In the genomic region with DNA sequence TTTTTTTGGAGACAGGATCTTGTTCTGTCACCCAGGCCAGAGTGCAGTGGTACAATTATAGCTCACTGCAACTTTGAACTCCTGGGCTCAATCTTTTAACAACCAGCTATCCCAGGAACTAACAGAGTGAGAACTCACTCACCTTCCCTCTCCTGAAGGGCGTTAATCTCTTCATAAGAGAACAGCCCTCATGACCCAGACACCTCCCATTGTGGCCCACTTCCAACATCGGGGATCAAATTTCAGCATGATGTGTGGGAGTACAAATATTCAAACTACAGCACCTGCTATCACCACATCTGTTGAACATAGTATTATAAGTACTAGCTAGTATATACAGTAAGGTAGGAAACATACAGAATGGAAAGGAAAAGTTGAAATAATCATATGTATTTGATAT, we compare ENCODE assay signal across 15 cellular contexts.
A peak's percentile ranks its signal among the peaks of the same experiment; 100 is the strongest.
DNase-seq lines count a peak whose midpoint lies in the region; ATAC-seq and TF ChIP-seq lines count a peak whose summit lies in the region.
"Had no signal": no experiment of that assay in that cellular context is flagged by ENCODE, and none has a peak within 500 bp of the region (broad histone marks: within the 10 kb centered on the region; RNA-seq: fewer than 3 reads in every experiment).

No MANE protein-coding gene starts in this region.

- H3K9me3 ChIP-seq in cardiac muscle cell (ENCODE audit: low read depth), result no peaks in the 10 kb centered on the region

- H3K36me3 ChIP-seq in cardiac muscle cell, result no peaks in the 10 kb centered on the region
- H3K36me3 ChIP-seq: neural progenitor cell had no signal

- H3K36me3 Mint-ChIP-seq in type B pancreatic cell, result peaks cover 8% of the 10 kb centered on the region

- H3K4me3 Mint-ChIP-seq in type B pancreatic cell, result peak overlapping the region; percentile 75
- H3K4me3 Mint-ChIP-seq: neural progenitor cell had no signal

- no peak overlapping the region for H3K4me3 ChIP-seq in cardiac muscle cell
- H3K4me3 ChIP-seq: neural progenitor cell, SK-N-MC had no signal

- peak overlapping the region; percentile 45 for H3K27ac ChIP-seq in cardiac muscle cell
- H3K27ac ChIP-seq: neural progenitor cell, SK-N-MC had no signal

- no peaks in the 10 kb centered on the region for H3K27me3 Mint-ChIP-seq in type B pancreatic cell

- DNase-seq in NCI-H82 (lab: John Stamatoyannopoulos, UW) (peak; percentile 16), NCI-H82 treated with DMSO at 0.1 percent for 48 hours (lab: John Stamatoyannopoulos, UW; ENCODE audit: unreplicated experiment) (no peak), NCI-H524 treated with DMSO at 0.1 percent for 48 hours (lab: John Stamatoyannopoulos, UW) (peak; percentile 79), cardiac muscle cell (ENCODE audit: low read depth in 1 of 2, low spot score in 1 of 2) (no peak), type B pancreatic cell (ENCODE audit: extremely low spot score, unreplicated experiment) (no peak), mesenteric fat pad (ENCODE audit: low spot score) (no peak)
- DNase-seq: activated T-cell treated with anti-CD3 and anti-CD28 coated beads, Interleukin-2, amount 50 U/mL, for 48 hours; anterior cingulate cortex; effector CD4-positive, alpha-beta T cell; left colon; NK-92 treated with Interleukin-12 subunit alpha and Interleukin-12 subunit beta, amount 100 ng/mL, for 24 hours had no signal

- ATAC-seq in HG03280 (IDR thresholded peaks at IDR 0.05; ENCODE audit: unreplicated experiment), result no peak
- ATAC-seq in GM21528 (IDR thresholded peaks at IDR 0.05; ENCODE audit: low FRiP score, unreplicated experiment), result no peak
- ATAC-seq: left colon had no signal

- no peaks in the 10 kb centered on the region for H3K4me1 ChIP-seq in cardiac muscle cell (ENCODE audit: low read depth)

- H3K4me1 Mint-ChIP-seq in type B pancreatic cell (ENCODE audit: unreplicated experiment), result peaks cover 11% of the 10 kb centered on the region

- TF ChIP-seq CTCF in cardiac muscle cell (IDR thresholded peaks at IDR 0.05; ENCODE audit: low read depth, low read length), result no peak
- no peak for TF ChIP-seq CTCF in type B pancreatic cell (conservative IDR thresholded peaks at IDR 0.05)

- peak overlapping the region; percentile 97 for H3K27ac Mint-ChIP-seq in type B pancreatic cell
- H3K27ac Mint-ChIP-seq: neural progenitor cell had no signal

- H3K27me3 ChIP-seq in cardiac muscle cell, result no peaks in the 10 kb centered on the region
- H3K27me3 ChIP-seq: neural progenitor cell had no signal

- H3K9me3 Mint-ChIP-seq in type B pancreatic cell, result no peaks in the 10 kb centered on the region

Comparison
In these comparisons a context has a peak if more than half of its experiments do, and no peak if none do; other contexts are left out.
1. DNase-seq: peak in NCI-H82 (single experiment) and NCI-H524 treated with DMSO at 0.1 percent for 48 hours (single experiment); none in NCI-H82 treated with DMSO at 0.1 percent for 48 hours (single experiment), cardiac muscle cell (0 of 2), type B pancreatic cell (single experiment) and mesenteric fat pad (single experiment).